ENCODE assay signal across 24 cellular contexts in genomic region chr18:13879492-13879891, GRCh38. TPM values are rescaled to one million over a fixed set of nuclear protein-coding genes. Genes with fewer than 3 reads are reported as not detected.
"Had no signal": no experiment of that assay in that cellular context is flagged by ENCODE, and none has a peak within 500 bp of the region (broad histone marks: within the 10 kb centered on the region; RNA-seq: fewer than 3 reads in every experiment).

No MANE protein-coding gene starts in this region.

- H3K9me3 ChIP-seq: SJSA1 had no signal

- DNase-seq: KBM-7, MV-4-11, NCI-H1048, NCI-H1105, NCI-H1694 treated with DMSO at 0.1 percent for 48 hours, NCI-H1930, NCI-H2081, NCI-H2107, NCI-H2171, NCI-H226, NCI-H446, NCI-H510A, NCI-H524 treated with DMSO at 0.1 percent for 48 hours, NCI-H774, PC-3, SIG-M5 had no signal

- H3K27ac ChIP-seq: RWPE1, SJSA1, SK-N-MC had no signal

- H3K4me3 ChIP-seq: SJSA1, SK-N-MC had no signal

- H3K4me1 ChIP-seq: SJSA1 had no signal

- ATAC-seq: Panc1, PC-3 had no signal

- H3K36me3 ChIP-seq: SJSA1 had no signal

- H3K27me3 ChIP-seq: SJSA1 had no signal

RNA-seq across cellular contexts. Expression of gene MC2R, which starts 35.8 kb away (rescaled TPM):
- total RNA-seq: HT1080, LHCN-M2, MCF 10A, OCI-LY7, PC-3, SJSA1 had no signal

RNA-seq across cellular contexts. Expression of gene MC5R, which starts 55.5 kb away (rescaled TPM):
- total RNA-seq: HT1080, LHCN-M2, MCF 10A, OCI-LY7, PC-3, SJSA1 had no signal
